ENCODE assay signal across 10 cellular contexts in the genomic region with DNA sequence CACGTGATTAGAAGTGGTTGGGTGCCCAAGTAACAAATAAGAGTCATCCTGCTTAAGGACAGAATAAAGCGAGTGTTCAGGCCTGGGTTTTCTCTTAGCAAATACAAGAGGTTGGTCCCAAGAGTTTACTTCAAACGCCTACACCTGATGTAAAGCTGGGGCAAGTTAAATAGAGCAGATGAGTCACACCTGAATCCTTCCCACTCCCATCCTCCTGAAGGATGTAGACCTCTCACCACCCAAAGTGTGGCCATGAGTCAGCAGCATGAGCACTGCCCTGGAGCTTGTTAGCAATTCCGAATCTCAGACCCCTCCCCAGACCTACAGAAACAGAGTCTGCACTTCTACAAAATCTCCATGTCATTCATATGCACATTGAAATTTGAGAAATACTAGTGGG.
DNase-seq lines count a peak whose midpoint lies in the region; ATAC-seq and TF ChIP-seq lines count a peak whose summit lies in the region.
"Had no signal": no experiment of that assay in that cellular context is flagged by ENCODE, and none has a peak within 500 bp of the region (broad histone marks: within the 10 kb centered on the region; RNA-seq: fewer than 3 reads in every experiment).

No MANE protein-coding gene starts in this region.

- CTCF ChIA-PET in PC-3 (lab: Charles Lee) = no interaction called here

- H3K27me3 ChIP-seq in H7 (ENCODE audit: control insufficient read depth, insufficient read depth, low read length) (no peaks in the 10 kb centered on the region), PC-3 (ENCODE audit: low read length) (no peaks in the 10 kb centered on the region), fibroblast of lung (ENCODE audit: control insufficient read depth, insufficient read depth, low read length) (no peaks in the 10 kb centered on the region), gastrocnemius medialis (no peaks in the 10 kb centered on the region)
- H3K27me3 ChIP-seq: adrenal gland had no signal

- no peaks in the 10 kb centered on the region for H3F3A ChIP-seq in PC-3 (ENCODE audit: low read length, unreplicated experiment)

- H3K9me2 ChIP-seq in PC-3 (replicated peaks; ENCODE audit: low read length) = no peaks in the 10 kb centered on the region

- H3K4me1 ChIP-seq in PC-3 (ENCODE audit: insufficient read depth, low read length) (peaks cover 27% of the 10 kb centered on the region), fibroblast of lung (ENCODE audit: control insufficient read depth, extremely low read depth, insufficient read depth, low read length) (peaks cover 5% of the 10 kb centered on the region), gastrocnemius medialis (no peaks in the 10 kb centered on the region)
- H3K4me1 ChIP-seq: adrenal gland had no signal

- no TSS peak for BruUV-seq in PC-3 (replicated peaks; lab: Mats Ljungman, UMichigan)

- DNase-seq in H7 (peak; percentile 22), PC-3 (peak; percentile 94), fibroblast of lung (ENCODE audit: low read depth in 2 of 2) (peak; percentile 50 to 97), gastrocnemius medialis (no peak), NCI-H345 treated with DMSO at 0.1 percent for 48 hours (lab: John Stamatoyannopoulos, UW; ENCODE audit: unreplicated experiment) (no peak), anterior cingulate cortex (lab: John Stamatoyannopoulos, UW) (no peak), GM13977 (ENCODE audit: low spot score) (no peak)
- DNase-seq: activated CD8-positive, alpha-beta memory T cell treated with anti-CD3 and anti-CD28 coated beads, Interleukin-2, amount 10 ng/mL, durations not matched to agents 7 days and 5 days; adrenal gland; NCI-H146 had no signal

- H3K9me3 ChIP-seq in PC-3 (ENCODE audit: low read length) (no peaks in the 10 kb centered on the region), fibroblast of lung (ENCODE audit: control insufficient read depth, insufficient read depth, low read depth, low read length) (no peaks in the 10 kb centered on the region), gastrocnemius medialis (no peaks in the 10 kb centered on the region)
- H3K9me3 ChIP-seq: adrenal gland had no signal

- in situ Hi-C loops in gastrocnemius medialis (cut with MboI; ENCODE audit: low sequenced_read_pairs in 4 of 4) (no loop called here), GM13977 (cut with MboI; ENCODE audit: low pct_unique_long_range_greater_than_20kb, low sequenced_read_pairs, unreplicated experiment) (no loop called here)

- H3K36me3 ChIP-seq in H7 (replicated peaks; ENCODE audit: control insufficient read depth, insufficient read depth, low read length) (no peaks in the 10 kb centered on the region), PC-3 (ENCODE audit: low read depth, low read length) (no peaks in the 10 kb centered on the region), fibroblast of lung (ENCODE audit: control insufficient read depth, insufficient read depth, low read length) (no peaks in the 10 kb centered on the region), gastrocnemius medialis (no peaks in the 10 kb centered on the region)
- H3K36me3 ChIP-seq: adrenal gland had no signal

- ATAC-seq in PC-3 (peak; percentile 99), gastrocnemius medialis (peak; percentile 30 to 39)
- ATAC-seq: activated CD8-positive, alpha-beta memory T cell treated with anti-CD3 and anti-CD28 coated beads, Interleukin-2, amount 10 ng/mL, durations not matched to agents 7 days and 5 days had no signal

- TF ChIP-seq CTCF in PC-3 (conservative IDR thresholded peaks at IDR 0.05; ENCODE audit: low read depth, low read length) (no peak), fibroblast of lung (conservative IDR thresholded peaks at IDR 0.05 in 1 of 2, IDR thresholded peaks at IDR 0.05 in 1 of 2; ENCODE audit: low read depth in 1 of 2, low read length in 2 of 2) (no peak), gastrocnemius medialis (IDR thresholded peaks at IDR 0.05 in 4 of 5, conservative IDR thresholded peaks at IDR 0.05 in 1 of 5) (no peak), GM13977 (IDR thresholded peaks at IDR 0.05; ENCODE audit: extremely low read depth, insufficient read depth, missing control alignments) (no peak)

- H3K27ac ChIP-seq in PC-3 (ENCODE audit: low read length) (peak overlapping the region; percentile 82), fibroblast of lung (ENCODE audit: insufficient read depth, low read length) (no peak overlapping the region), gastrocnemius medialis (no peak overlapping the region)
- H3K27ac ChIP-seq: adrenal gland had no signal

- H3K4me3 ChIP-seq in H7 (ENCODE audit: insufficient read depth, low read depth, low read length) (no peak overlapping the region), PC-3 (ENCODE audit: low read length) (no peak overlapping the region), fibroblast of lung (replicated peaks in 1 of 4; ENCODE audit: control extremely low read depth in 1 of 4, insufficient read depth in 1 of 4, low read depth in 3 of 4, low read length in 4 of 4) (no peak overlapping the region), gastrocnemius medialis (no peak overlapping the region)
- H3K4me3 ChIP-seq: adrenal gland had no signal

- H3K4me2 ChIP-seq in PC-3 (ENCODE audit: low read length) (peak overlapping the region; percentile 45), fibroblast of lung (ENCODE audit: extremely low read depth, insufficient read depth, low read length) (no peak overlapping the region)

- POLR2A ChIA-PET in PC-3 (lab: Charles Lee; ENCODE audit: unreplicated experiment) = no interaction called here

- H4K20me1 ChIP-seq in PC-3 (ENCODE audit: low read length) (no peaks in the 10 kb centered on the region), fibroblast of lung (ENCODE audit: control insufficient read depth, extremely low read depth, insufficient read depth, low read length) (no peaks in the 10 kb centered on the region)

- peak overlapping the region; percentile 24; the same call in 1 of the 2 replicates for H3K9ac ChIP-seq in PC-3 (ENCODE audit: low read length)
- no peak overlapping the region for H3K9ac ChIP-seq in fibroblast of lung (ENCODE audit: insufficient read depth, low read length)

- no peak overlapping the region for H2AFZ ChIP-seq in PC-3 (ENCODE audit: low read length)
- H2AFZ ChIP-seq in fibroblast of lung (ENCODE audit: low read length) = no peak overlapping the region

- intact Hi-C loops in PC-3 (cut with micrococcal nuclease) (no loop called here), gastrocnemius medialis (cut with DNase I; ENCODE audit: low total_unique reads) (no loop called here)

- H3K79me2 ChIP-seq in PC-3 (ENCODE audit: low read length) = no peaks in the 10 kb centered on the region
- no peaks in the 10 kb centered on the region for H3K79me2 ChIP-seq in fibroblast of lung (ENCODE audit: control insufficient read depth, insufficient read depth, low read length)

- no peak for TF ChIP-seq POLR2A in gastrocnemius medialis (IDR thresholded peaks at IDR 0.05)

Comparison
In these comparisons a context has a peak if more than half of its experiments do, and no peak if none do; other contexts are left out.
1. DNase-seq: peak in H7 (single experiment), PC-3 (single experiment) and fibroblast of lung (2 of 2); none in gastrocnemius medialis (0 of 2), NCI-H345 treated with DMSO at 0.1 percent for 48 hours (single experiment), anterior cingulate cortex (0 of 58) and GM13977 (single experiment).